In the genomic region with DNA sequence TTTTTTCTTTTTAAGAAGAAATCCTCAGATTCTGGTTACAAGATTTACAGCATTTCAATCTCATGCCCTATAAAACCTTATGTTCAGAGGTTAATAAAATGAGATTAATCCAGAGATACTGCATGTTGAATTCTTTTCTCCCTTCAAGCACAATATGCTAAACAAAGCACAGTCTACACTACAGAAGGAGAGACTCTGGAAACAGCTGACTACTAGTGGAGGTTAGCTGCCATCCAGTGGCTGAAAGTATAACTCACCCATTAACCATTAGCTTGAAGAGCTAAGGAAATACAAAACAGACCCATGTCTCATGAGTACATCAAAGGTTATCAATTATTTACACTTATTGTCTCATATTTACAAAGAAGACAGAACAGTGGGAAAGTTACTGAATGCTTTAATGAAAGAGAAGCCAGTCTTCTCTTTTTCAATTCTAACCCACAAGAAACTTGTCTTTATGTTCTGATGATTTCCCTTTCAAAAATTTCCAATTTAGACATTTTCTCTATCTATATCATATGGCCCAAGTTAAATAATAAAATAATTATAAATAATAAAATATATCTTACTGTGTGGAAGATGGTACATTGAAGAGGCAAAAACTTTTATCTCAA, we compare ENCODE assay signal across 8 cellular contexts. TPM values are rescaled to one million over a fixed set of nuclear protein-coding genes. Genes with fewer than 3 reads are reported as not detected.
DNase-seq lines count a peak whose midpoint lies in the region; ATAC-seq and TF ChIP-seq lines count a peak whose summit lies in the region.

No MANE protein-coding gene starts in this region.

- CTCF ChIA-PET in AG04449 (lab: Yijun Ruan, JAX): interaction anchor here (1.0 to 2.1 kb wide), 5 partner anchors 9 to 1010 kb away, joined by 3 to 15 read pairs (median 4); partner anchors contain the start of gene DNAH5

- DNase-seq in AG04449 (ENCODE audit: low read depth, low spot score): no peak
- DNase-seq in NB4 (ENCODE audit: low read depth): peak; percentile 60
- DNase-seq in SK-N-DZ (ENCODE audit: low spot score): peak; percentile 57
- DNase-seq in fibroblast of the aortic adventitia (ENCODE audit: low read depth): peak; percentile 69
- no peak for DNase-seq in psoas muscle
- no peak for DNase-seq in posterior vena cava (ENCODE audit: low spot score)

- no peak overlapping the region for H3K4me3 ChIP-seq in AG04449 (ENCODE audit: low read depth, low read length)
- no peak overlapping the region for H3K4me3 ChIP-seq in NB4 (ENCODE audit: low read depth, low read length)
- H3K4me3 ChIP-seq in fibroblast of the aortic adventitia (ENCODE audit: low read depth, low read length): no peak overlapping the region
- no peak overlapping the region for H3K4me3 ChIP-seq in psoas muscle

- no peaks in the 10 kb centered on the region for H3K27me3 ChIP-seq in psoas muscle (ENCODE audit: insufficient read depth in 3 of 3, low read length in 2 of 3)

- H3K9me3 ChIP-seq in psoas muscle: no peaks in the 10 kb centered on the region

- ATAC-seq in GM18498 (IDR thresholded peaks at IDR 0.05; ENCODE audit: unreplicated experiment) (peak; percentile 94), HG02759 (IDR thresholded peaks at IDR 0.05; ENCODE audit: unreplicated experiment) (peak; percentile 98), psoas muscle (peak in 3 of 4 donors; percentile 48 to 73 (median 59))

- H3K27ac ChIP-seq in psoas muscle: no peak overlapping the region

- H3K4me1 ChIP-seq in psoas muscle: no peaks in the 10 kb centered on the region

- no peak for TF ChIP-seq POLR2A in NB4 (IDR thresholded peaks at IDR 0.05; ENCODE audit: extremely low read depth, insufficient read length)

- POLR2A ChIA-PET in AG04449 (lab: Yijun Ruan, JAX): no interaction called here

- TF ChIP-seq CTCF in AG04449 (IDR thresholded peaks at IDR 0.05; ENCODE audit: insufficient read depth, low read length, missing control alignments) (peak; percentile 67), NB4 (IDR thresholded peaks at IDR 0.05; ENCODE audit: low read depth, low read length) (peak; percentile 72), fibroblast of the aortic adventitia (IDR thresholded peaks at IDR 0.05; ENCODE audit: insufficient read depth, low read length) (peak; percentile 74), psoas muscle (IDR thresholded peaks at IDR 0.05) (peak; percentile 54)

- H3K36me3 ChIP-seq in psoas muscle (ENCODE audit: insufficient read depth in 1 of 2, low read depth in 1 of 2): no peaks in the 10 kb centered on the region

- intact Hi-C loops in psoas muscle (cut with DNase I): no loop called here
- intact Hi-C loops in posterior vena cava (cut with DNase I): no loop called here

RNA-seq across cellular contexts. Expression of gene DNAH5, which starts 12.7 kb away (rescaled TPM):
- 0.03 TPM in 1 of 2 replicates, not detected in the other for polyA plus RNA-seq in SK-N-DZ (2014; cell fraction: cytosol; rRNA removed)
- polyA plus RNA-seq in SK-N-DZ (2014; cell fraction: nucleus; rRNA removed): not detected in 2 replicates
- total RNA-seq in fibroblast of the aortic adventitia (ENCODE audit: low replicate concordance) (under 0.01 and 0.18 TPM in 2 replicates), psoas muscle (under 1 TPM; 0.05 to 0.36 (median 0.13) TPM), posterior vena cava (under 1 TPM; 0.19 to 0.57 TPM)
- polyA plus RNA-seq in psoas muscle: under 1 TPM; under 0.01 to 0.07 (median 0.05) TPM

Comparison
In these comparisons a context has a peak if more than half of its experiments do, and no peak if none do; other contexts are left out.
1. DNase-seq: peak in NB4 (single experiment), SK-N-DZ (single experiment) and fibroblast of the aortic adventitia (single experiment); none in AG04449 (single experiment), psoas muscle (0 of 2) and posterior vena cava (single experiment).
2. Peak in every context shown above with its lines, with median percentiles within 50 percentile points of each other: CTCF ChIP-seq and ATAC-seq.